Comparison of ENCODE assay signal across 9 cellular contexts in the genomic region with DNA sequence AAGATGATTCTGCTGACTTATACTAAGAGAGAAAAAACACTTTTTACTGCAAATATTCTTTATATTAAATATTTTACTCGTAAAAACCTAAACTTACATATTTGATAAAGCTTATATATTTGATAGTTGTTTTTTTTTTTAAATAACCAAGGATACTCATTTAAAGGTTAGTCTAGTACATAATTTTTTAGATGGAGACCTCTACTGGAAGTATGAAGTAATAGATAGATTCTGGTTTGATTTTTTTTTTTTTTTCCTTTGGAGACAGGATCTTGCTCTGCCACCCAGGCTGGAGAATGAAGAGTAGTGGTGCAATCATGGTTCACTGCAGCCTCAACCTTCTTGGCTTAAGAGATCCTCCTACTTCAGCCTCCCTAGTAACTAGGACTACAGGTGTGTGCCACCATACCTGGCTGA. TPM values are rescaled to one million over a fixed set of nuclear protein-coding genes. Genes with fewer than 3 reads are reported as not detected.
DNase-seq lines count a peak whose midpoint lies in the region; ATAC-seq and TF ChIP-seq lines count a peak whose summit lies in the region.
"Had no signal": no experiment of that assay in that cellular context is flagged by ENCODE, and none has a peak within 500 bp of the region (broad histone marks: within the 10 kb centered on the region; RNA-seq: fewer than 3 reads in every experiment).

No MANE protein-coding gene starts in this region.

- H3K4me3 ChIP-seq in parathyroid adenoma (ENCODE audit: low read depth, low read length): no peak overlapping the region

- no peak overlapping the region for H3K9ac ChIP-seq in parathyroid adenoma

- H3K27me3 ChIP-seq in parathyroid adenoma (ENCODE audit: control insufficient read depth, insufficient read depth, low read length): no peaks in the 10 kb centered on the region

- POLR2A ChIA-PET in GM10248 (lab: Yijun Ruan, JAX): no interaction called here

- TF ChIP-seq CTCF in GM10248 (IDR thresholded peaks at IDR 0.05; ENCODE audit: control extremely low read depth, extremely low read depth, low read depth, missing control alignments): peak; percentile 9
- TF ChIP-seq CTCF in parathyroid adenoma (IDR thresholded peaks at IDR 0.05): peak; percentile 51

- H3K9me3 ChIP-seq in parathyroid adenoma (ENCODE audit: control insufficient read depth, low read length): no peaks in the 10 kb centered on the region

- peaks cover 62% of the 10 kb centered on the region for H3K79me2 ChIP-seq in parathyroid adenoma

- CTCF ChIA-PET in GM10248 (lab: Yijun Ruan, JAX): interaction anchor here (0.9 to 4.7 kb wide), 4 partner anchors 9 to 202 kb away, joined by 3 to 18 read pairs (median 5); no protein-coding TSS in a partner anchor

- no peaks in the 10 kb centered on the region for H3K4me1 ChIP-seq in parathyroid adenoma

- H3K36me3 ChIP-seq in parathyroid adenoma (ENCODE audit: control insufficient read depth, insufficient read depth, low read length): no peaks in the 10 kb centered on the region

- no peak for ATAC-seq in HG02981 (IDR thresholded peaks at IDR 0.05; ENCODE audit: unreplicated experiment)
- no peak for ATAC-seq in HG03045 (IDR thresholded peaks at IDR 0.05; ENCODE audit: unreplicated experiment)

- DNase-seq in GM10248 (ENCODE audit: extremely low spot score) (no peak), NCI-H69 (lab: John Stamatoyannopoulos, UW) (peak; percentile 13), dermis blood vessel endothelial cell (peak; percentile 24), head of caudate nucleus (no peak)
- DNase-seq: right cardiac atrium had no signal

- H2AFZ ChIP-seq in parathyroid adenoma: no peak overlapping the region

- no peak overlapping the region for H3K27ac ChIP-seq in parathyroid adenoma
- H3K27ac ChIP-seq: HL-60 had no signal

- no peak overlapping the region for H3K4me2 ChIP-seq in parathyroid adenoma (ENCODE audit: low read length)

- intact Hi-C loops in head of caudate nucleus (cut with DNase I): no loop called here

RNA-seq across cellular contexts. Expression of a gene that starts 16.4 kb away (rescaled TPM):
- 18.4 and 20.7 TPM in 2 replicates for total RNA-seq in dermis blood vessel endothelial cell

Comparison
In these comparisons a context has a peak if more than half of its experiments do, and no peak if none do; other contexts are left out.
1. DNase-seq: peak in NCI-H69 (single experiment) and dermis blood vessel endothelial cell (single experiment); none in GM10248 (single experiment) and head of caudate nucleus (0 of 42).